Comparison of ENCODE assay signal across 1 cellular context in the genomic region with DNA sequence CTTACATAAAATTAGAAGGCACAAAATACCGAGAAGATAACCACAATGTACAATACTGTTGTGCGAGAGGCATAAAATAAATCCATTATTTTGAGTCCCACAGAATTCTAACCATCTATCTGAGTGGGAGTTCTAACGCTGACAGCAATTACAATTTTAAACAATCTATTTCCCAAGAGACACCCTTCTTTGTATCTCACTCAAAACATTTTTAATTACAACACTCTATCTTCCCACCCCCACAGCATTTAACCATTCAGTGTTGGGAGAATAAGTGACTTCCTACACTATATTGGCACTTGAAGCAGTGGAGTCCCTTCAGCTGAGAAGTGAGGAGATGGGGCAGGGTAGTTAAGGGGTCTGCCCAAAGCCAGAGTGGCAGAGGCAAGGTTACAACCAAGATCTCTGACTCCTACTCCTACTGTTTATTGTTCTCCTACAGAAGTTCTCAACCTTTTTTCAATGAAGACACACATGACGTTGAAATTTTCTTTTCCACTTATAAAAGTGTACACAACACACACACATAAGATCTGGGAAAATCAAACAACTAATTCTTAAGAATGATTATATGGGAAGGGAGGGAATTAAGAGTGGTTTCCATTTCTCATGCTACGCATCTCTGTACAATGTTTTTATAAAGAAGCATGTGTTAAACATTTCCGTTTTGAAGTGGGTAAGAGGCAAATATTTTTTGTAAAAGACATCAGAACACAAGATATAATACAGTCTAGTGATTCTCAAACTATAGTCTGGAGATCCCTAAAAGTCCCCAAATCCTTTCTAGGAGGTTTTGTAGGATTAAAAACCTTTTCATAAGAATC.
TF ChIP-seq lines count a peak whose summit lies in the region.

No MANE protein-coding gene starts in this region.

TF ChIP-seq in K562, 482 proteins besides CTCF, POLR2A, EP300 and RAD21:
- TF ChIP-seq CEBPB (tag; IDR thresholded peaks at IDR 0.05) (no peak), RFX5 (IDR thresholded peaks at IDR 0.05; ENCODE audit: low read depth, low read length) (no peak), ELK3 (CRISPR knock-in tag; IDR thresholded peaks at IDR 0.05) (no peak), HDAC1 (IDR thresholded peaks at IDR 0.05) (no peak), CBX5 (IDR thresholded peaks at IDR 0.05; ENCODE audit: borderline replicate concordance, low read depth) (no peak), SMARCA5 (IDR thresholded peaks at IDR 0.05) (no peak), E2F1 (CRISPR knock-in tag; IDR thresholded peaks at IDR 0.05) (no peak), PPARD (CRISPR knock-in tag; IDR thresholded peaks at IDR 0.05) (no peak), ZSCAN32 (CRISPR knock-in tag; IDR thresholded peaks at IDR 0.05) (no peak), E2F6 (IDR thresholded peaks at IDR 0.05; ENCODE audit: borderline replicate concordance in 1 of 2, extremely low read depth in 1 of 2, insufficient read depth in 1 of 2, insufficient read length in 1 of 2, low read depth in 1 of 2, low read length in 1 of 2, poor library complexity in 1 of 2, severe bottlenecking in 1 of 2) (no peak), ID3 (CRISPR knock-in tag; IDR thresholded peaks at IDR 0.05) (no peak), ID3 (tag; IDR thresholded peaks at IDR 0.05) (no peak), MCM5 (IDR thresholded peaks at IDR 0.05; ENCODE audit: low read depth) (no peak), ZNF232 (CRISPR knock-in tag; IDR thresholded peaks at IDR 0.05) (no peak), RBM15 (IDR thresholded peaks at IDR 0.05; ENCODE audit: insufficient read depth, low read length) (no peak), ZNF407 (IDR thresholded peaks at IDR 0.05; ENCODE audit: low read depth) (no peak), ZNF639 (CRISPR knock-in tag; conservative IDR thresholded peaks at IDR 0.05 in 1 of 2, IDR thresholded peaks at IDR 0.05 in 1 of 2) (no peak), KDM2B (CRISPR knock-in tag; IDR thresholded peaks at IDR 0.05) (no peak), BCL6 (CRISPR knock-in tag; IDR thresholded peaks at IDR 0.05) (no peak)
- TF ChIP-seq, protein P1, sequence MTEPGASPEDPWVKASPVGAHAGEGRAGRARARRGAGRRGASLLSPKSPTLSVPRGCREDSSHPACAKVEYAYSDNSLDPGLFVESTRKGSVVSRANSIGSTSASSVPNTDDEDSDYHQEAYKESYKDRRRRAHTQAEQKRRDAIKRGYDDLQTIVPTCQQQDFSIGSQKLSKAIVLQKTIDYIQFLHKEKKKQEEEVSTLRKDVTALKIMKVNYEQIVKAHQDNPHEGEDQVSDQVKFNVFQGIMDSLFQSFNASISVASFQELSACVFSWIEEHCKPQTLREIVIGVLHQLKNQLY (CRISPR knock-in tag; conservative IDR thresholded peaks at IDR 0.05): no peak
TF ChIP-seq in K562: peak in this region for 0.
